ENCODE assay signal across 27 cellular contexts in genomic region chr20:57292611-57293010, GRCh38. TPM values are rescaled to one million over a fixed set of nuclear protein-coding genes. Genes with fewer than 3 reads are reported as not detected.
"Had no signal": no experiment of that assay in that cellular context is flagged by ENCODE, and none has a peak within 500 bp of the region (broad histone marks: within the 10 kb centered on the region; RNA-seq: fewer than 3 reads in every experiment).

No MANE protein-coding gene starts in this region.

- H3K4me3 ChIP-seq: adrenal gland, body of pancreas, breast epithelium, SJCRH30, SK-N-MC had no signal

- H3K36me3 ChIP-seq: adrenal gland, breast epithelium, SJCRH30 had no signal

- H3K4me1 ChIP-seq: adrenal gland, body of pancreas, breast epithelium, SJCRH30 had no signal

- DNase-seq: activated CD4-positive, alpha-beta T cell treated with anti-CD3 and anti-CD28 coated beads, Interleukin-2, amount 10 ng/mL, durations not matched to agents 24 days and 14 days; activated CD4-positive, alpha-beta T cell treated with anti-CD3 and anti-CD28 coated beads, Interleukin-2, amount 50 U/mL, for 4 hours; activated CD8-positive, alpha-beta T cell treated with anti-CD3 and anti-CD28 coated beads, Interleukin-2, amount 10 ng/mL, durations not matched to agents 7 days and 5 days; activated gamma-delta T cell; activated naive CD4-positive, alpha-beta T cell treated with anti-CD3 and anti-CD28 coated beads for 36 hours; activated T-cell treated with anti-CD3 and anti-CD28 coated beads, Interleukin-2, amount 50 U/mL, for 24 hours; adrenal gland; body of pancreas; NCI-H1092 treated with DMSO at 0.1 percent for 48 hours; NCI-H1417; NCI-H187 treated with DMSO at 0.1 percent for 48 hours; NCI-H2081; NCI-H2171 treated with DMSO at 0.1 percent for 48 hours; NCI-H2227 treated with DMSO at 0.1 percent for 48 hours; NCI-H446; NCI-H524; OCI-M1; SHP77; SJCRH30 had no signal

- H3K9me3 ChIP-seq: adrenal gland, body of pancreas, breast epithelium, SJCRH30 had no signal

- H3K27me3 ChIP-seq: body of pancreas had no signal

- H3K27ac ChIP-seq: adrenal gland, body of pancreas, breast epithelium, SJCRH30, SK-N-MC had no signal

- FAIRE-seq: astrocyte, TTC549 had no signal

- ATAC-seq: activated CD8-positive, alpha-beta T cell treated with anti-CD3 and anti-CD28 coated beads, Interleukin-2, amount 10 ng/mL, durations not matched to agents 7 days and 5 days; activated naive CD4-positive, alpha-beta T cell treated with anti-CD3 and anti-CD28 coated beads, Interleukin-2, amount 50 U/mL, for 72 hours; body of pancreas had no signal

RNA-seq across cellular contexts. Expression of gene BMP7, which starts 26.2 kb away (rescaled TPM):
- total RNA-seq: activated CD8-positive, alpha-beta T cell treated with anti-CD3 and anti-CD28 coated beads, Interleukin-2, amount 10 ng/mL, durations not matched to agents 7 days and 5 days; activated naive CD4-positive, alpha-beta T cell treated with anti-CD3 and anti-CD28 coated beads for 36 hours; activated naive CD4-positive, alpha-beta T cell treated with anti-CD3 and anti-CD28 coated beads, Interleukin-2, amount 50 U/mL, for 72 hours; activated T-helper 2 cell treated with anti-CD3 and anti-CD28 coated beads, Interferon-gamma antibody, Interleukin-2, Interleukin-4, amounts not matched to agents 10 μg/mL and 5 μg/mL and 100 μg/mL, durations not matched to agents 14 hours and 24 hours and 36 hours had no signal

RNA-seq across cellular contexts. Expression of gene SPO11, which starts 37.0 kb away (rescaled TPM):
- total RNA-seq: activated CD4-positive, alpha-beta T cell treated with anti-CD3 and anti-CD28 coated beads, Interleukin-2, amount 10 ng/mL, durations not matched to agents 24 days and 14 days; activated CD8-positive, alpha-beta T cell treated with anti-CD3 and anti-CD28 coated beads, Interleukin-2, amount 10 ng/mL, durations not matched to agents 7 days and 5 days; activated naive CD4-positive, alpha-beta T cell treated with anti-CD3 and anti-CD28 coated beads for 36 hours; activated naive CD4-positive, alpha-beta T cell treated with anti-CD3 and anti-CD28 coated beads, Interleukin-2, amount 50 U/mL, for 72 hours; activated T-helper 2 cell treated with anti-CD3 and anti-CD28 coated beads, Interferon-gamma antibody, Interleukin-2, Interleukin-4, amounts not matched to agents 10 μg/mL and 5 μg/mL and 100 μg/mL, durations not matched to agents 14 hours and 24 hours and 36 hours; adrenal gland; astrocyte; body of pancreas; breast epithelium; cardiac septum; M059J; SJCRH30 had no signal
- polyA plus RNA-seq: adrenal gland had no signal
